26 cellular contexts compared by ENCODE assay signal in the genomic region with DNA sequence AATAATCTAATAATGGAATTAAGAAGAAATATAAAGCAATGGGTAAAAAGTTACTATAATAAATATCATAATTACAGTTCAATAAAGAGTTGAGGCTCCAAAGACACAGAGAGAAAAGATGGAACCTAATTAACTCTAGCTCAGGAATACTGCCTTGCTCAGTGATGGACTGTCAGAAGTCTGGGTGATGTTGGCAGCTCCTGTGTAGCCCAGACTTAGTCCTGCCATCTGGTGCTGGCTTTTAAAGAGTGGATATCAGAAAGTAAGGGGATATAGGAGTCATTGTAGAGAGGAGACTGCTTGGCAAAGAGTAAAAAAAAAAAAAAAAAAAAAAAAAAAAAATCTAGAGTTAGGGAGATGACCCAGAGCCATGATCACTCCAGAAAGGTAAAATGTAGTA.
"Had no signal": no experiment of that assay in that cellular context is flagged by ENCODE, and none has a peak within 500 bp of the region (broad histone marks: within the 10 kb centered on the region; RNA-seq: fewer than 3 reads in every experiment).

No MANE protein-coding gene starts in this region.

- DNase-seq: activated CD4-positive, alpha-beta T cell treated with anti-CD3 and anti-CD28 coated beads, Interleukin-2, amount 10 ng/mL, durations not matched to agents 24 days and 14 days; activated CD4-positive, alpha-beta T cell treated with anti-CD3 and anti-CD28 coated beads, Interleukin-2, amount 50 U/mL, for 4 hours; activated CD8-positive, alpha-beta T cell treated with anti-CD3 and anti-CD28 coated beads for 36 hours; activated effector memory CD4-positive, alpha-beta T cell treated with anti-CD3 and anti-CD28 coated beads, Interleukin-2, amount 50 U/mL, for 16 hours; activated naive CD4-positive, alpha-beta T cell; activated naive CD4-positive, alpha-beta T cell treated with anti-CD3 and anti-CD28 coated beads, Interleukin-2, amount 50 U/mL, for 16 hours; activated naive CD8-positive, alpha-beta T cell treated with anti-CD3 and anti-CD28 coated beads, Interleukin-2, amount 10 ng/mL, durations not matched to agents 7 days and 5 days; activated T-cell treated with anti-CD3 and anti-CD28 coated beads, Interleukin-2, amount 50 U/mL, for 1 hour; activated T-cell treated with anti-CD3 and anti-CD28 coated beads, Interleukin-2, amount 50 U/mL, for 72 hours; amygdala; Karpas-422; KBM-7; NCI-H1048; NCI-H1105 treated with DMSO at 0.1 percent for 48 hours; NCI-H1436; NCI-H187; NCI-H2029 treated with DMSO at 0.1 percent for 48 hours; NCI-H2107; NCI-H510A; NCI-H526; NCI-H774; SHP77; SJCRH30; SK-N-SH had no signal

- ATAC-seq: activated CD8-positive, alpha-beta T cell treated with anti-CD3 and anti-CD28 coated beads for 36 hours; activated T-cell treated with anti-CD3 and anti-CD28 coated beads, Interleukin-2, amount 50 U/mL, for 72 hours; activated T-helper 17 cell treated with anti-CD3 and anti-CD28 coated beads, Interleukin-2, amount 50 U/mL, for 72 hours; Panc1 had no signal
